In genomic region chr1:244454412-244454811, GRCh38 we compare ENCODE assay signal across 22 cellular contexts. TPM values are rescaled to one million over a fixed set of nuclear protein-coding genes. Genes with fewer than 3 reads are reported as not detected.
DNase-seq lines count a peak whose midpoint lies in the region; ATAC-seq and TF ChIP-seq lines count a peak whose summit lies in the region.
"Had no signal": no experiment of that assay in that cellular context is flagged by ENCODE, and none has a peak within 500 bp of the region (broad histone marks: within the 10 kb centered on the region; RNA-seq: fewer than 3 reads in every experiment).

No MANE protein-coding gene starts in this region.

- CTCF ChIA-PET in OCI-LY7 (lab: Charles Lee; ENCODE audit: unreplicated experiment) = no interaction called here

- H3K4me3 Mint-ChIP-seq in GM23338 (peak overlapping the region; percentile 46; the same call in 2 of the 3 replicates), immature natural killer cell (no peak overlapping the region)
- H3K4me3 Mint-ChIP-seq: activated T-cell treated with anti-CD3 and anti-CD28 coated beads, Interleukin-2, amount 50 U/mL, for 4 hours; CD14-positive monocyte had no signal

- H3K36me3 ChIP-seq in GM23338 (ENCODE audit: insufficient read depth) (no peaks in the 10 kb centered on the region), OCI-LY7 (ENCODE audit: insufficient read depth, low read length) (peaks cover 9% of the 10 kb centered on the region), osteoblast (ENCODE audit: insufficient read depth, low read length) (peaks cover 6% of the 10 kb centered on the region)
- H3K36me3 ChIP-seq: ascending aorta had no signal

- H3K4me1 ChIP-seq in GM23338 (ENCODE audit: insufficient read depth) = peaks cover 38% of the 10 kb centered on the region
- H3K4me1 ChIP-seq in OCI-LY7 (ENCODE audit: insufficient read depth, low read length, poor library complexity, severe bottlenecking) = peaks cover 17% of the 10 kb centered on the region
- H3K4me1 ChIP-seq in osteoblast (ENCODE audit: insufficient read depth, low read length) = peaks cover 19% of the 10 kb centered on the region

- intact Hi-C loops in OCI-LY7 (cut with micrococcal nuclease; ENCODE audit: unreplicated experiment) = loop anchor here (5.0 to 10.0 kb wide), 3 partner anchors 160 to 518 kb away; no protein-coding TSS in a partner anchor

- H3K27ac ChIP-seq in GM23338 (ENCODE audit: low read depth) = peak overlapping the region; percentile 82
- H3K27ac ChIP-seq in OCI-LY7 (ENCODE audit: low read depth, low read length, poor library complexity, severe bottlenecking) = no peak overlapping the region
- no peak overlapping the region for H3K27ac ChIP-seq in osteoblast (ENCODE audit: low read depth, low read length)
- H3K27ac ChIP-seq: ascending aorta had no signal

- POLR2A ChIA-PET in OCI-LY7 (lab: Charles Lee) = interaction anchor here (0.7 to 0.9 kb wide), 2 partner anchors 24 to 347 kb away, joined by 3 read pairs; no protein-coding TSS in a partner anchor

- H3K27ac Mint-ChIP-seq in GM23338 = peak overlapping the region; percentile 96
- H3K27ac Mint-ChIP-seq in immature natural killer cell = peak overlapping the region in 1 of 6 donors; percentile 12
- H3K27ac Mint-ChIP-seq: CD14-positive monocyte had no signal

- H3F3A ChIP-seq in GM23338 (replicated peaks; ENCODE audit: low read depth) = no peaks in the 10 kb centered on the region

- peak overlapping the region; percentile 20 for H3K4me2 ChIP-seq in GM23338
- H3K4me2 ChIP-seq in OCI-LY7 (ENCODE audit: low read length) = no peak overlapping the region
- H3K4me2 ChIP-seq in osteoblast (ENCODE audit: insufficient read depth, low read length) = peak overlapping the region; percentile 48

- TF ChIP-seq CTCF in GM23338 (conservative IDR thresholded peaks at IDR 0.05; ENCODE audit: low read depth in 2 of 2) = no peak
- TF ChIP-seq CTCF in OCI-LY7 (conservative IDR thresholded peaks at IDR 0.05; ENCODE audit: low read length) = no peak
- TF ChIP-seq CTCF in epithelial cell of esophagus (IDR thresholded peaks at IDR 0.05; ENCODE audit: insufficient read depth, low read depth, low read length, missing control alignments) = no peak
- TF ChIP-seq CTCF in osteoblast (IDR thresholded peaks at IDR 0.05; ENCODE audit: extremely low read depth, low read depth, low read length) = no peak

- H3K9me3 Mint-ChIP-seq in GM23338 (peaks cover 13% of the 10 kb centered on the region; the same call in 2 of the 3 replicates), immature natural killer cell (no peaks in the 10 kb centered on the region)
- H3K9me3 Mint-ChIP-seq: activated T-cell treated with anti-CD3 and anti-CD28 coated beads, Interleukin-2, amount 50 U/mL, for 4 hours had no signal

- H3K4me1 Mint-ChIP-seq in GM23338 (peaks cover 48% of the 10 kb centered on the region), immature natural killer cell (peaks cover 21 to 28% of the 10 kb centered on the region in 2 donors)

- no peaks in the 10 kb centered on the region for H3K27me3 ChIP-seq in GM23338 (ENCODE audit: insufficient read depth)
- no peaks in the 10 kb centered on the region for H3K27me3 ChIP-seq in osteoblast (ENCODE audit: insufficient read depth, low read length)
- H3K27me3 ChIP-seq: ascending aorta had no signal

- DNase-seq in GM23338 (ENCODE audit: low spot score) = peak; percentile 66
- DNase-seq in OCI-LY7 (ENCODE audit: low spot score) = no peak
- peak; percentile 55 for DNase-seq in epithelial cell of esophagus (ENCODE audit: low read depth)
- no peak for DNase-seq in osteoblast (ENCODE audit: insufficient read length, low spot score, missing footprints)
- DNase-seq in immature natural killer cell = no peak
- DNase-seq in activated CD4-positive, alpha-beta T cell treated with anti-CD3 and anti-CD28 coated beads for 1 hour = no peak
- DNase-seq in stimulated activated naive CD4-positive, alpha-beta T cell (lab: John Stamatoyannopoulos, UW) = no peak
- DNase-seq: activated CD4-positive, CD25-positive, alpha-beta regulatory T cell treated with anti-CD3 and anti-CD28 coated beads, Interleukin-2, amount 50 U/mL, for 72 hours; activated naive CD4-positive, alpha-beta T cell treated with anti-CD3 and anti-CD28 coated beads, Interleukin-2, amount 50 U/mL, for 16 hours; activated T-cell treated with anti-CD3 and anti-CD28 coated beads, Interleukin-2, amount 50 U/mL, for 4 hours; GDM1; head of caudate nucleus; Kasumi-1; left ventricle myocardium superior; NCI-H1092; NCI-H2029 treated with DMSO at 0.1 percent for 48 hours; NCI-H446; occipital lobe had no signal

- H3K36me3 Mint-ChIP-seq in GM23338 (ENCODE audit: low read depth) (peaks cover 22% of the 10 kb centered on the region), immature natural killer cell (peaks cover 0 to 3% (median 0%) of the 10 kb centered on the region in 3 donors)

- H3K9me2 ChIP-seq in GM23338 (ENCODE audit: insufficient read depth) (no peaks in the 10 kb centered on the region), OCI-LY7 (ENCODE audit: insufficient read depth, low read length) (no peaks in the 10 kb centered on the region)

- H4K20me1 ChIP-seq in GM23338 (replicated peaks; ENCODE audit: insufficient read depth) = 0 out of 2 replicates have a peak, but pooled peaks cover 4% of the 10 kb centered on the region
- H4K20me1 ChIP-seq in OCI-LY7 (ENCODE audit: insufficient read depth, low read length) = peaks cover 11% of the 10 kb centered on the region
- H4K20me1 ChIP-seq in osteoblast (ENCODE audit: insufficient read depth, low read length) = no peaks in the 10 kb centered on the region

- H2AFZ ChIP-seq in GM23338 (peak overlapping the region; percentile 70), OCI-LY7 (ENCODE audit: low read length) (peak overlapping the region; percentile 55), osteoblast (ENCODE audit: low read length) (peak overlapping the region; percentile 69)

- ATAC-seq in GM23338 (no peak), HG03039 (IDR thresholded peaks at IDR 0.05; ENCODE audit: unreplicated experiment) (no peak)
- ATAC-seq: activated T-cell treated with anti-CD3 and anti-CD28 coated beads, Interleukin-2, amount 50 U/mL, for 4 hours; left ventricle myocardium superior; sciatic nerve had no signal

- peaks cover 17% of the 10 kb centered on the region for H3K79me2 ChIP-seq in GM23338 (replicated peaks; ENCODE audit: insufficient read depth)
- peaks cover 20% of the 10 kb centered on the region for H3K79me2 ChIP-seq in OCI-LY7 (ENCODE audit: insufficient read depth, low read depth, low read length)
- H3K79me2 ChIP-seq in osteoblast (ENCODE audit: insufficient read depth, low read length) = peaks cover 20% of the 10 kb centered on the region

- peak overlapping the region; percentile 18; the same call in 1 of the 2 replicates for H3K4me3 ChIP-seq in GM23338
- no peak overlapping the region for H3K4me3 ChIP-seq in OCI-LY7 (ENCODE audit: low read depth, low read length, poor library complexity, severe bottlenecking)
- peak overlapping the region; percentile 7 for H3K4me3 ChIP-seq in epithelial cell of esophagus (ENCODE audit: low read length)
- peak overlapping the region; percentile 14 for H3K4me3 ChIP-seq in osteoblast (ENCODE audit: insufficient read depth, low read length)
- H3K4me3 ChIP-seq: ascending aorta had no signal

- H3K27me3 Mint-ChIP-seq in GM23338 (ENCODE audit: insufficient read depth, low read depth, poor library complexity) (no peaks in the 10 kb centered on the region), immature natural killer cell (ENCODE audit: low read depth in 3 of 3) (peaks cover 7 to 17% (median 9%) of the 10 kb centered on the region in 3 donors)

- H3K9me3 ChIP-seq in OCI-LY7 (ENCODE audit: low read length) (peaks cover 21% of the 10 kb centered on the region; the same call in 1 of the 2 replicates), osteoblast (ENCODE audit: low read depth, low read length) (no peaks in the 10 kb centered on the region)
- H3K9me3 ChIP-seq: ascending aorta had no signal

- BruUV-seq in OCI-LY7 (replicated peaks; lab: Mats Ljungman, UMichigan) = no TSS peak

TF ChIP-seq in GM23338, 12 proteins besides CTCF, POLR2A, EP300 and RAD21 (continues in another document):
- TF ChIP-seq EZH2phosphoT487 (IDR thresholded peaks at IDR 0.05; ENCODE audit: unreplicated experiment) = no peak
- no peak for TF ChIP-seq STAT1 (IDR thresholded peaks at IDR 0.05; ENCODE audit: unreplicated experiment)
- TF ChIP-seq CREB1 (CRISPR knock-in tag; IDR thresholded peaks at IDR 0.05; ENCODE audit: low read depth) = no peak
- no peak for TF ChIP-seq EZH2 (IDR thresholded peaks at IDR 0.05; ENCODE audit: low read depth, unreplicated experiment)

RNA-seq across cellular contexts. Expression of gene ADSS2, which starts 2.7 kb away (rescaled TPM):
- 93.9 and 101 TPM in 2 replicates for total RNA-seq in GM23338 (2014; rRNA removed; shearing (Covaris generic))
- polyA plus RNA-seq in GM23338 (2016; fragmentation: Nextera tagmentation; extraction: Ambion mirVana) (53.1 and 55.1 TPM in 2 replicates), immature natural killer cell (10 to 100 TPM; 28.8 to 44.7 (median 30.0) TPM)
- 35.2 and 36.5 TPM in 2 replicates for total RNA-seq in OCI-LY7 (2014; rRNA removed; shearing (Covaris generic))
- total RNA-seq in OCI-LY7 (2022) (49.0 and 54.6 TPM in 2 replicates), osteoblast (52.8 and 56.6 TPM in 2 replicates)

RNA-seq across cellular contexts. Expression of gene CATSPERE, which starts 6.7 kb away (rescaled TPM):
- total RNA-seq in GM23338 (2014; rRNA removed; shearing (Covaris generic)) = not detected in 2 replicates
- polyA plus RNA-seq in GM23338 (2016; fragmentation: Nextera tagmentation; extraction: Ambion mirVana) = 0.70 TPM in 1 of 2 replicates, not detected in the other
- total RNA-seq in OCI-LY7 (2014; rRNA removed; shearing (Covaris generic)) = 0.41 TPM in 1 of 2 replicates, not detected in the other
- 0.79 and 1.1 TPM in 2 replicates for total RNA-seq in OCI-LY7 (2022)
- 1.4 and 1.8 TPM in 2 replicates for total RNA-seq in osteoblast
- under 1 TPM in 2 of 3 donors, not detected in 1; 0.11 to 0.31 TPM for polyA plus RNA-seq in immature natural killer cell
- total RNA-seq: activated T-cell treated with anti-CD3 and anti-CD28 coated beads, Interleukin-2, amount 50 U/mL, for 4 hours; ascending aorta had no signal
- polyA plus RNA-seq: CD14-positive monocyte had no signal

Comparison
In these comparisons a context has a peak if more than half of its experiments do, and no peak if none do; other contexts are left out.
1. DNase-seq: peak in GM23338 (single experiment) and epithelial cell of esophagus (single experiment); none in OCI-LY7 (single experiment), osteoblast (single experiment), immature natural killer cell (0 of 3), activated CD4-positive, alpha-beta T cell treated with anti-CD3 and anti-CD28 coated beads for 1 hour (single experiment) and stimulated activated naive CD4-positive, alpha-beta T cell (0 of 6).
2. Peak in every context shown above with its lines, with median percentiles within 50 percentile points of each other: H2AFZ ChIP-seq.